Comparison of ENCODE assay signal across 8 cellular contexts in the genomic region with DNA sequence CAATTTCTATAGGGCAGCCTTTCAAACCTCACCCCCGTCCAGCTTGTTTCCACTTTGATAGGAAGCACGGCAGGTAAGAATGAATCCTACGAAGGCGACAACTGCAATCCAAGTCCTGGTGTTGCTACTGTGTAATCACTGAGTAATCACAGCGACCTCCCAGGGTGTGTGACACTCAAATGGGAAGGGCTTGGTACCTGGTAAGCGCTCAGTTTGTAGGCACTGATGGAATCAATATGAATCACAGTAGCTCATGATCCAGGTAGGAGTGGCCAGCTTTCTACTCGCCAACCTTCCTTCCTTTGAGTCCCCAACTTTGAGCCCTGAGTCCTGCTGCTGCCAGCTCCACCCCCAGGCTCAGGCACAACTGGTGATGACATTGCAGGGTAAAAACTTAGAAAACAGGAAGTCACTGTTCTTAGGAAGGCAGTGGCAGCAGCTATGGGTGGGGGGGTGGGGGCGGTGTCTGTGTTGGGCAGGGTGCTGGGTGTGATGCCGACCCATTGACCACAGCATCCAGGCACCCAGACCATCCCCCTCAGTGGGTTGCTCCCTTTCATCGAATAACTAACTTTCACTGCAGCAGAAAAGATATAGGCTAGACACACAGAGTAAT.
DNase-seq lines count a peak whose midpoint lies in the region; ATAC-seq and TF ChIP-seq lines count a peak whose summit lies in the region.

No MANE protein-coding gene starts in this region.

- peak; percentile 69 for ATAC-seq in HG02885 (IDR thresholded peaks at IDR 0.05; ENCODE audit: poor library complexity, unreplicated experiment)
- ATAC-seq in RWPE2 (ENCODE audit: low read depth): no peak; the same call in 2 of the 3 replicates
- peak; percentile 77 to 90 for ATAC-seq in naive thymus-derived CD8-positive, alpha-beta T cell

- no peaks in the 10 kb centered on the region for H3K9me3 Mint-ChIP-seq in naive thymus-derived CD8-positive, alpha-beta T cell
- H3K9me3 Mint-ChIP-seq in HFFc6: no peaks in the 10 kb centered on the region

- H3K27me3 Mint-ChIP-seq in naive thymus-derived CD8-positive, alpha-beta T cell: no peaks in the 10 kb centered on the region
- H3K27me3 Mint-ChIP-seq in HFFc6 (ENCODE audit: insufficient read depth): peaks cover 29% of the 10 kb centered on the region

- H3K27ac ChIP-seq in RWPE2 (ENCODE audit: poor library complexity, severe bottlenecking): no peak overlapping the region

- H3K27ac Mint-ChIP-seq in naive thymus-derived CD8-positive, alpha-beta T cell: peak overlapping the region; percentile 90 to 99 (median 98)
- H3K27ac Mint-ChIP-seq in HFFc6: no peak overlapping the region

- H3K4me1 ChIP-seq in RWPE2 (ENCODE audit: insufficient read depth, poor library complexity, severe bottlenecking): no peaks in the 10 kb centered on the region

- peaks cover 0 to 20% (median 4%) of the 10 kb centered on the region in 3 donors for H3K36me3 Mint-ChIP-seq in naive thymus-derived CD8-positive, alpha-beta T cell
- no peaks in the 10 kb centered on the region for H3K36me3 Mint-ChIP-seq in HFFc6 (ENCODE audit: low read depth)

- no peaks in the 10 kb centered on the region for H3K27me3 ChIP-seq in RWPE2 (ENCODE audit: insufficient read depth, poor library complexity, severe bottlenecking)

- H3K36me3 ChIP-seq in RWPE2 (ENCODE audit: low read depth): no peaks in the 10 kb centered on the region

- no peak for TF ChIP-seq CTCF in RWPE2 (IDR thresholded peaks at IDR 0.05; ENCODE audit: poor library complexity, severe bottlenecking)
- no peak for TF ChIP-seq CTCF in HFFc6 (IDR thresholded peaks at IDR 0.05)

- no peaks in the 10 kb centered on the region for H3K9me3 ChIP-seq in RWPE2 (ENCODE audit: severe bottlenecking)

- POLR2A ChIA-PET in naive thymus-derived CD8-positive, alpha-beta T cell (lab: Charles Lee): interaction anchor here (1.0 to 3.9 kb wide), 16 partner anchors 9 to 227 kb away, joined by 3 to 71 read pairs (median 6); a partner anchor contains a TSS

- H3K4me3 Mint-ChIP-seq in naive thymus-derived CD8-positive, alpha-beta T cell: peak overlapping the region; percentile 70 to 88 (median 82)
- H3K4me3 Mint-ChIP-seq in HFFc6: no peak overlapping the region

- H3K4me1 Mint-ChIP-seq in naive thymus-derived CD8-positive, alpha-beta T cell: peaks cover 43 to 92% (median 86%) of the 10 kb centered on the region in 4 donors
- no peaks in the 10 kb centered on the region for H3K4me1 Mint-ChIP-seq in HFFc6 (ENCODE audit: low read depth)

- H3K4me3 ChIP-seq in RWPE2 (ENCODE audit: severe bottlenecking): no peak overlapping the region

- DNase-seq in EH (ENCODE audit: low read depth) (peak; percentile 3), RWPE2 (ENCODE audit: low spot score) (peak; percentile 11), activated gamma-delta T cell (lab: John Stamatoyannopoulos, UW) (peak; percentile 30), COLO829 (ENCODE audit: low spot score) (no peak), putamen (ENCODE audit: low spot score) (no peak), HFFc6 (no peak)
- peak; percentile 47 to 82 (median 74) for DNase-seq in naive thymus-derived CD8-positive, alpha-beta T cell

Comparison
In these comparisons a context has a peak if more than half of its experiments do, and no peak if none do; other contexts are left out.
1. DNase-seq: peak in EH (single experiment), RWPE2 (single experiment), activated gamma-delta T cell (single experiment) and naive thymus-derived CD8-positive, alpha-beta T cell (10 of 10); none in COLO829 (single experiment), putamen (single experiment) and HFFc6 (single experiment).